In the genomic region with DNA sequence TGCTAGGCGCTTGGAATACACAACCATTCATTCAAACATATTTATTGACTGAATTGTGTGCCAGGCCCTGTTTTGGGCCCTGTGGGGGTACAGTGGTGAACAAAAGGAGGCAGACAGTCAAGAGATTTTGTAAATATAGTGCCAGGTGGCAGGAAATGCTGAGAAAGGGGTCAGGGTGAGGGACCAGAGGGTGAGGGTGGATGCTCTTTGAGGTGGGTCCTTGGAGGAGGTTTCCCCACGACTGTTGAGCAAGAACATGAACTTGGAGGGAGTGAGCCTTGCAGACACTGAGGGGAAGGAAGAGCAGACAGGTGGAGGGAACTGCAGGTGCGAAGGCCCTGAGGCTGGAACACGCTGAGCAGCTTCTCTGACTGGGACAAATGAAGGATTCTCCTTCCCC, we compare ENCODE assay signal across 10 cellular contexts. TPM values are rescaled to one million over a fixed set of nuclear protein-coding genes. Genes with fewer than 3 reads are reported as not detected.
A peak's percentile ranks its signal among the peaks of the same experiment; 100 is the strongest.
DNase-seq lines count a peak whose midpoint lies in the region; ATAC-seq and TF ChIP-seq lines count a peak whose summit lies in the region.
"Had no signal": no experiment of that assay in that cellular context is flagged by ENCODE, and none has a peak within 500 bp of the region (broad histone marks: within the 10 kb centered on the region; RNA-seq: fewer than 3 reads in every experiment).

No MANE protein-coding gene starts in this region.

- no TSS peak for BruUV-seq in Calu3 (replicated peaks; lab: Mats Ljungman, UMichigan)

- no peak overlapping the region for H3K4me3 ChIP-seq in sigmoid colon
- no peak overlapping the region for H3K4me3 ChIP-seq in H7 (ENCODE audit: insufficient read depth, low read depth, low read length)

- H3K36me3 ChIP-seq in sigmoid colon (no peaks in the 10 kb centered on the region), H7 (replicated peaks; ENCODE audit: control insufficient read depth, insufficient read depth, low read length) (no peaks in the 10 kb centered on the region)

- intact Hi-C loops in Calu3 (cut with micrococcal nuclease; ENCODE audit: unreplicated experiment) (loop anchor here (5.0 kb wide), 2 partner anchors 105 to 280 kb away; a partner anchor contains a TSS), sigmoid colon (cut with DNase I) (loop anchor here (5.0 kb wide), 3 partner anchors 40 to 135 kb away; a partner anchor contains a TSS)

- CTCF ChIA-PET in Calu3 (lab: Charles Lee): interaction anchor here (0.6 to 4.0 kb wide), 13 partner anchors 22 to 283 kb away, joined by 3 to 41 read pairs (median 9); a partner anchor contains a TSS

- 64 to 73% methylated on average over 4 of the region's 4 CpGs for WGBS in sigmoid colon, 2 donors

- no peaks in the 10 kb centered on the region for H3K27me3 Mint-ChIP-seq in Calu3 (ENCODE audit: unreplicated experiment)
- no peaks in the 10 kb centered on the region for H3K27me3 Mint-ChIP-seq in central memory CD8-positive, alpha-beta T cell

- no peaks in the 10 kb centered on the region for H3K27me3 ChIP-seq in sigmoid colon
- no peaks in the 10 kb centered on the region for H3K27me3 ChIP-seq in H7 (ENCODE audit: control insufficient read depth, insufficient read depth, low read length)

- peaks cover 0 to 84% (median 61%) of the 10 kb centered on the region in 4 donors for H3K4me1 ChIP-seq in sigmoid colon

- no peak for DNase-seq in Calu3
- DNase-seq in NCI-H2029 (lab: John Stamatoyannopoulos, UW): peak; percentile 29
- DNase-seq in central memory CD8-positive, alpha-beta T cell (ENCODE audit: low spot score in 2 of 2): no peak
- no peak for DNase-seq in sigmoid colon
- no peak for DNase-seq in H7
- DNase-seq in DMS153 treated with DMSO at 0.1 percent for 48 hours (lab: John Stamatoyannopoulos, UW; ENCODE audit: unreplicated experiment): no peak
- DNase-seq in central memory CD4-positive, alpha-beta T cell: no peak
- DNase-seq: NCI-H510A treated with DMSO at 0.1 percent for 48 hours had no signal

- H3K27ac ChIP-seq in sigmoid colon: peak overlapping the region; percentile 42 to 92 (median 84)
- H3K27ac ChIP-seq: VCaP had no signal

- no peaks in the 10 kb centered on the region for H3K9me3 ChIP-seq in sigmoid colon

- no peak for TF ChIP-seq POLR2A in sigmoid colon (IDR thresholded peaks at IDR 0.05)

- ATAC-seq in central memory CD8-positive, alpha-beta T cell (replicated peaks; ENCODE audit: extremely low read depth, poor library complexity, severe bottlenecking): no peak
- ATAC-seq in GM21528 (IDR thresholded peaks at IDR 0.05; ENCODE audit: low FRiP score, unreplicated experiment): no peak

- TF ChIP-seq EP300 in sigmoid colon (IDR thresholded peaks at IDR 0.05): no peak

- H3K4me3 Mint-ChIP-seq in Calu3 (ENCODE audit: low read depth, unreplicated experiment): peak overlapping the region; percentile 61
- H3K4me3 Mint-ChIP-seq in central memory CD8-positive, alpha-beta T cell: peak overlapping the region; percentile 77

- H3K27ac Mint-ChIP-seq in Calu3 (ENCODE audit: unreplicated experiment): peak overlapping the region; percentile 91
- peak overlapping the region; percentile 88 for H3K27ac Mint-ChIP-seq in central memory CD8-positive, alpha-beta T cell (ENCODE audit: low read depth)

- H3K4me1 Mint-ChIP-seq in Calu3 (ENCODE audit: low read depth, unreplicated experiment): peaks cover 49% of the 10 kb centered on the region
- peaks cover 27% of the 10 kb centered on the region for H3K4me1 Mint-ChIP-seq in central memory CD8-positive, alpha-beta T cell

- TF ChIP-seq CTCF in Calu3 (IDR thresholded peaks at IDR 0.05; ENCODE audit: unreplicated experiment) (no peak), sigmoid colon (IDR thresholded peaks at IDR 0.05) (no peak)

- H3K36me3 Mint-ChIP-seq in Calu3 (ENCODE audit: insufficient read depth, unreplicated experiment): peaks cover 35% of the 10 kb centered on the region
- H3K36me3 Mint-ChIP-seq in central memory CD8-positive, alpha-beta T cell (ENCODE audit: insufficient read depth): peaks cover 13% of the 10 kb centered on the region

- H3K9me3 Mint-ChIP-seq in Calu3 (ENCODE audit: low read depth, unreplicated experiment): no peaks in the 10 kb centered on the region
- no peaks in the 10 kb centered on the region for H3K9me3 Mint-ChIP-seq in central memory CD8-positive, alpha-beta T cell

RNA-seq across cellular contexts. Expression of a gene that starts 40.7 kb away (rescaled TPM):
- total RNA-seq in Calu3 (2022): 78.4 and 85.7 TPM in 2 replicates
- total RNA-seq in sigmoid colon: 10 to 100 TPM; 44.6 to 84.4 (median 53.7) TPM
- 10 to 100 TPM; 34.8 to 88.2 (median 54.3) TPM for polyA plus RNA-seq in sigmoid colon
- 95.6 and 175 TPM in 2 replicates for total RNA-seq in H7 (2014; rRNA removed; shearing (Covaris generic))
